ENCODE assay signal across 1 cellular context in the genomic region with DNA sequence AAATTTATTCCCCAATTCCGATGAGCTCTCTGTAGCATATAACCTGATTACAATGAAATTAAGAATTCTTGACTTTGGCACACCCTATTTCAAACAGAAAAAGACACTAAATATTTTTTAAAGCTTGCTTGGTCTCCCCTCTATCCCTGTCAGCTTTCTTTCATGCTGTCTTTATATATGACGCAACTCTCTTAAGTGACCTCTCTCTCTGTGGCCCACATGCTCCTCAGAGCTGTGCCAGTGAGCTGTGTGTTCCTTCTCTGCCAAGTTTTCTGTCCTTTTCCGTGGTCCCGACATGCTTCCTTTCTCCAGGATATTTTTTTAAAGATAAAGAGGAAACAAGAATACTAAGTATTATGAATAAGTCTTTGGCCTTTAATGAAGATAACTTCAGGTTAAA.
TF ChIP-seq lines count a peak whose summit lies in the region.

No MANE protein-coding gene starts in this region.

TF ChIP-seq in GM23338, 12 proteins besides CTCF, POLR2A, EP300 and RAD21 (continued from another document):
- TF ChIP-seq, protein P1, sequence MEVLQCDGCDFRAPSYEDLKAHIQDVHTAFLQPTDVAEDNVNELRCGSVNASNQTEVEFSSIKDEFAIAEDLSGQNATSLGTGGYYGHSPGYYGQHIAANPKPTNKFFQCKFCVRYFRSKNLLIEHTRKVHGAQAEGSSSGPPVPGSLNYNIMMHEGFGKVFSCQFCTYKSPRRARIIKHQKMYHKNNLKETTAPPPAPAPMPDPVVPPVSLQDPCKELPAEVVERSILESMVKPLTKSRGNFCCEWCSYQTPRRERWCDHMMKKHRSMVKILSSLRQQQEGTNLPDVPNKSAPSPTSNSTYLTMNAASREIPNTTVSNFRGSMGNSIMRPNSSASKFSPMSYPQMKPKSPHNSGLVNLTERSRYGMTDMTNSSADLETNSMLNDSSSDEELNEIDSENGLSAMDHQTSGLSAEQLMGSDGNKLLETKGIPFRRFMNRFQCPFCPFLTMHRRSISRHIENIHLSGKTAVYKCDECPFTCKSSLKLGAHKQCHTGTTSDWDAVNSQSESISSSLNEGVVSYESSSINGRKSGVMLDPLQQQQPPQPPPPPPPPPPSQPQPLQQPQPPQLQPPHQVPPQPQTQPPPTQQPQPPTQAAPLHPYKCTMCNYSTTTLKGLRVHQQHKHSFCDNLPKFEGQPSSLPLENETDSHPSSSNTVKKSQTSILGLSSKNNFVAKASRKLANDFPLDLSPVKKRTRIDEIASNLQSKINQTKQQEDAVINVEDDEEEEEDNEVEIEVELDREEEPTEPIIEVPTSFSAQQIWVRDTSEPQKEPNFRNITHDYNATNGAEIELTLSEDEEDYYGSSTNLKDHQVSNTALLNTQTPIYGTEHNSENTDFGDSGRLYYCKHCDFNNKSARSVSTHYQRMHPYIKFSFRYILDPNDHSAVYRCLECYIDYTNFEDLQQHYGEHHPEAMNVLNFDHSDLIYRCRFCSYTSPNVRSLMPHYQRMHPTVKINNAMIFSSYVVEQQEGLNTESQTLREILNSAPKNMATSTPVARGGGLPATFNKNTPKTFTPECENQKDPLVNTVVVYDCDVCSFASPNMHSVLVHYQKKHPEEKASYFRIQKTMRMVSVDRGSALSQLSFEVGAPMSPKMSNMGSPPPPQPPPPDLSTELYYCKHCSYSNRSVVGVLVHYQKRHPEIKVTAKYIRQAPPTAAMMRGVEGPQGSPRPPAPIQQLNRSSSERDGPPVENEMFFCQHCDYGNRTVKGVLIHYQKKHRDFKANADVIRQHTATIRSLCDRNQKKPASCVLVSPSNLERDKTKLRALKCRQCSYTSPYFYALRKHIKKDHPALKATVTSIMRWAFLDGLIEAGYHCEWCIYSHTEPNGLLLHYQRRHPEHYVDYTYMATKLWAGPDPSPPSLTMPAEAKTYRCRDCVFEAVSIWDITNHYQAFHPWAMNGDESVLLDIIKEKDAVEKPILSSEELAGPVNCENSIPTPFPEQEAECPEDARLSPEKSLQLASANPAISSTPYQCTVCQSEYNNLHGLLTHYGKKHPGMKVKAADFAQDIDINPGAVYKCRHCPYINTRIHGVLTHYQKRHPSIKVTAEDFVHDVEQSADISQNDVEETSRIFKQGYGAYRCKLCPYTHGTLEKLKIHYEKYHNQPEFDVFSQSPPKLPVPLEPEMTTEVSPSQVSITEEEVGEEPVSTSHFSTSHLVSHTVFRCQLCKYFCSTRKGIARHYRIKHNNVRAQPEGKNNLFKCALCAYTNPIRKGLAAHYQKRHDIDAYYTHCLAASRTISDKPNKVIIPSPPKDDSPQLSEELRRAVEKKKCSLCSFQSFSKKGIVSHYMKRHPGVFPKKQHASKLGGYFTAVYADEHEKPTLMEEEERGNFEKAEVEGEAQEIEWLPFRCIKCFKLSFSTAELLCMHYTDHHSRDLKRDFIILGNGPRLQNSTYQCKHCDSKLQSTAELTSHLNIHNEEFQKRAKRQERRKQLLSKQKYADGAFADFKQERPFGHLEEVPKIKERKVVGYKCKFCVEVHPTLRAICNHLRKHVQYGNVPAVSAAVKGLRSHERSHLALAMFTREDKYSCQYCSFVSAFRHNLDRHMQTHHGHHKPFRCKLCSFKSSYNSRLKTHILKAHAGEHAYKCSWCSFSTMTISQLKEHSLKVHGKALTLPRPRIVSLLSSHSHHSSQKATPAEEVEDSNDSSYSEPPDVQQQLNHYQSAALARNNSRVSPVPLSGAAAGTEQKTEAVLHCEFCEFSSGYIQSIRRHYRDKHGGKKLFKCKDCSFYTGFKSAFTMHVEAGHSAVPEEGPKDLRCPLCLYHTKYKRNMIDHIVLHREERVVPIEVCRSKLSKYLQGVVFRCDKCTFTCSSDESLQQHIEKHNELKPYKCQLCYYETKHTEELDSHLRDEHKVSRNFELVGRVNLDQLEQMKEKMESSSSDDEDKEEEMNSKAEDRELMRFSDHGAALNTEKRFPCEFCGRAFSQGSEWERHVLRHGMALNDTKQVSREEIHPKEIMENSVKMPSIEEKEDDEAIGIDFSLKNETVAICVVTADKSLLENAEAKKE (CRISPR knock-in tag; IDR thresholded peaks at IDR 0.05): no peak
- no peak for TF ChIP-seq ZNF331 (CRISPR knock-in tag; IDR thresholded peaks at IDR 0.05; ENCODE audit: low read depth)
- TF ChIP-seq EZH2 (IDR thresholded peaks at IDR 0.05; ENCODE audit: low read depth, unreplicated experiment): no peak
- TF ChIP-seq NANOG (IDR thresholded peaks at IDR 0.05; ENCODE audit: borderline replicate concordance): no peak
